In genomic region chr2:159584796-159585195, GRCh38 we compare ENCODE assay signal across 23 cellular contexts. TPM values are rescaled to one million over a fixed set of nuclear protein-coding genes. Genes with fewer than 3 reads are reported as not detected.
DNase-seq lines count a peak whose midpoint lies in the region; ATAC-seq, FAIRE-seq and TF ChIP-seq lines count a peak whose summit lies in the region.
"Had no signal": no experiment of that assay in that cellular context is flagged by ENCODE, and none has a peak within 500 bp of the region (broad histone marks: within the 10 kb centered on the region; RNA-seq: fewer than 3 reads in every experiment).

No MANE protein-coding gene starts in this region.

- H3K36me3 ChIP-seq in H1 (ENCODE audit: control insufficient read depth in 2 of 4, insufficient read depth in 4 of 4, low read length in 3 of 4) = peaks cover 0 to 9% (median 3%) of the 10 kb centered on the region in 4 experiments; a peak in 3 of 8 replicates
- H3K36me3 ChIP-seq: BE2C had no signal

- 90% methylated on average over 2 of the region's 2 CpGs; no CpG with 5 or more reads in 1 of the 2 experiments for WGBS in H1 (ENCODE audit: extremely low coverage in 1 of 2, insufficient coverage in 1 of 2, insufficient read length in 1 of 2, insufficient replicate concordance in 2 of 2, low coverage in 1 of 2, low lambda C conversion rate in 2 of 2, missing lambda C conversion rate in 1 of 2), 2 experiments

- H3K4me2 ChIP-seq in H1 (ENCODE audit: insufficient read depth in 1 of 2, low read depth in 2 of 2, low read length in 2 of 2) = no peak overlapping the region

- H2AK5ac ChIP-seq in H1 (ENCODE audit: low read depth, low read length) = no peak overlapping the region

- no peak overlapping the region for H2BK20ac ChIP-seq in H1 (ENCODE audit: low read length)

- peaks cover 0 to 3% of the 10 kb centered on the region in 2 experiments for H4K20me1 ChIP-seq in H1 (replicated peaks in 1 of 2; ENCODE audit: control insufficient read depth in 1 of 2, insufficient read depth in 2 of 2, low read length in 2 of 2)

- ATAC-seq in GM19351 (IDR thresholded peaks at IDR 0.05; ENCODE audit: unreplicated experiment) (no peak), HG03439 (IDR thresholded peaks at IDR 0.05; ENCODE audit: unreplicated experiment) (no peak)
- ATAC-seq: SK-N-SH treated with all-trans-retinoic acid at 6 μM for 48 hours had no signal

- H3K18ac ChIP-seq in H1 (ENCODE audit: extremely low read depth, low read length) = no peak overlapping the region

- H2AFZ ChIP-seq in H1 (ENCODE audit: low read length) = no peak overlapping the region

- peak; percentile 28 for FAIRE-seq in H1 (lab: Jason Lieb, UNC)
- FAIRE-seq: GM12892 had no signal

- H3K79me2 ChIP-seq in H1 (ENCODE audit: control insufficient read depth in 1 of 2, insufficient read depth in 2 of 2, low read length in 2 of 2) = peaks cover 0 to 57% of the 10 kb centered on the region in 2 experiments; a peak in 2 of 4 replicates

- H3K23ac ChIP-seq in H1 (ENCODE audit: insufficient read length) = no peak overlapping the region

- no peaks in the 10 kb centered on the region for H3K79me1 ChIP-seq in H1 (ENCODE audit: low read depth, low read length)

- H3K27me3 ChIP-seq in H1 (replicated peaks in 1 of 4; ENCODE audit: control insufficient read depth in 3 of 4, extremely low read depth in 1 of 4, insufficient read depth in 3 of 4, low read length in 3 of 4) = no peaks in the 10 kb centered on the region
- H3K27me3 ChIP-seq: BE2C, Peyer's patch had no signal

- H4K8ac ChIP-seq in H1 (ENCODE audit: extremely low read depth, insufficient read depth, low read length) = no peak overlapping the region

- TF ChIP-seq CTCF in H1 (IDR thresholded peaks at IDR 0.05; ENCODE audit: control extremely low read depth in 1 of 3, insufficient read depth in 1 of 3, low read depth in 1 of 3, low read length in 3 of 3) = no peak
- no peak for TF ChIP-seq CTCF in foreskin fibroblast (IDR thresholded peaks at IDR 0.05; ENCODE audit: low read depth, low read length)

- no peak for TF ChIP-seq RAD21 in H1 (IDR thresholded peaks at IDR 0.05 in 1 of 2, conservative IDR thresholded peaks at IDR 0.05 in 1 of 2; ENCODE audit: low read depth in 2 of 2, low read length in 2 of 2)

- no peaks in the 10 kb centered on the region for H3K9me3 ChIP-seq in H1 (ENCODE audit: insufficient read depth in 2 of 2, low read depth in 1 of 2, low read length in 1 of 2)
- H3K9me3 ChIP-seq: BE2C, Peyer's patch had no signal

- no peak for TF ChIP-seq EP300 in H1 (IDR thresholded peaks at IDR 0.05; ENCODE audit: borderline replicate concordance in 1 of 2, low read depth in 2 of 2, low read length in 2 of 2)

- no peak for TF ChIP-seq POLR2A in H1 (IDR thresholded peaks at IDR 0.05; ENCODE audit: control extremely low read depth in 1 of 2, low read depth in 2 of 2, low read length in 2 of 2)

- POLR2A ChIA-PET in H1 (lab: Charles Lee; ENCODE audit: partially characterized antibody) = interaction anchor here (0.9 to 1.0 kb wide), 2 partner anchors 8 to 10 kb away, joined by 3 to 4 read pairs; no protein-coding TSS in a partner anchor

- H3K23me2 ChIP-seq in H1 (ENCODE audit: low read depth, low read length) = no peaks in the 10 kb centered on the region

- H3K56ac ChIP-seq in H1 (replicated peaks; ENCODE audit: insufficient read length, low read depth, low read length) = no peak overlapping the region

- H3K14ac ChIP-seq in H1 (ENCODE audit: insufficient read length) = no peak overlapping the region

- no peak overlapping the region for H3K9ac ChIP-seq in H1 (replicated peaks in 1 of 4; ENCODE audit: extremely low read depth in 1 of 4, low read depth in 3 of 4, low read length in 3 of 4)

- no peak overlapping the region for H3K4me3 ChIP-seq in H1 (ENCODE audit: extremely low read depth in 1 of 4, insufficient read depth in 2 of 4, low read depth in 3 of 4, low read length in 4 of 4)
- no peak overlapping the region for H3K4me3 ChIP-seq in foreskin fibroblast (ENCODE audit: low read depth in 1 of 2, low read length in 2 of 2)
- H3K4me3 ChIP-seq: Peyer's patch had no signal

- no peak overlapping the region for H2BK5ac ChIP-seq in H1 (ENCODE audit: low read depth, low read length)

- CTCF ChIA-PET in H1 (lab: Charles Lee; ENCODE audit: partially characterized antibody) = no interaction called here

- H2BK120ac ChIP-seq in H1 (replicated peaks; ENCODE audit: low read depth, low read length) = no peak overlapping the region

- no peak overlapping the region for H4K5ac ChIP-seq in H1 (ENCODE audit: insufficient read length, low read depth, low read length)

- H2BK12ac ChIP-seq in H1 (ENCODE audit: low read depth, low read length) = no peak overlapping the region

- H3K4me1 ChIP-seq in H1 (replicated peaks in 1 of 4; ENCODE audit: control insufficient read depth in 3 of 4, insufficient read depth in 4 of 4, low read length in 3 of 4) = peaks cover 0 to 2% (median 0%) of the 10 kb centered on the region in 4 experiments; a peak in 1 of 7 replicates
- H3K4me1 ChIP-seq: BE2C had no signal

- DNase-seq in NK-92 (lab: John Stamatoyannopoulos, UW; ENCODE audit: unreplicated experiment) (peak; percentile 1), NCI-H82 treated with DMSO at 0.1 percent for 48 hours (lab: John Stamatoyannopoulos, UW; ENCODE audit: unreplicated experiment) (peak; percentile 39), H1 (ENCODE audit: low read depth in 1 of 2, low spot score in 2 of 2) (no peak), foreskin fibroblast (no peak)
- DNase-seq in NK-92 treated with Interleukin-12 subunit alpha and Interleukin-12 subunit beta, amount 100 ng/mL, for 24 hours (lab: John Stamatoyannopoulos, UW) = no peak
- DNase-seq: ACHN; BE2C; CD8-positive, alpha-beta memory T cell; DMS79 treated with DMSO at 0.1 percent for 48 hours; H7; IMR-90; NCI-H1105; NCI-H1436 treated with DMSO at 0.1 percent for 48 hours; NCI-H187 treated with DMSO at 0.1 percent for 48 hours; NCI-H2171 treated with DMSO at 0.1 percent for 48 hours; NCI-H526; OCI-M1; Peyer's patch had no signal

- H3K27ac ChIP-seq in H1 (ENCODE audit: low read depth, low read length) = no peak overlapping the region
- H3K27ac ChIP-seq: 22Rv1, Peyer's patch had no signal

- no peak overlapping the region for H4K91ac ChIP-seq in H1 (replicated peaks; ENCODE audit: insufficient read length, low read length)

- no peak overlapping the region for H3K4ac ChIP-seq in H1 (replicated peaks; ENCODE audit: insufficient read length, low read depth, low read length)

- H2BK15ac ChIP-seq in H1 (ENCODE audit: low read length) = no peak overlapping the region

TF ChIP-seq in H1, 55 proteins besides CTCF, POLR2A, EP300 and RAD21 (continues in another document):
- TF ChIP-seq CTBP2 (IDR thresholded peaks at IDR 0.05; ENCODE audit: borderline replicate concordance, insufficient read depth, insufficient read length, low read length) = no peak
- TF ChIP-seq ZNF274 (IDR thresholded peaks at IDR 0.05; ENCODE audit: borderline replicate concordance, extremely low read depth, low read length) = no peak
- TF ChIP-seq TAF7 (optimal IDR thresholded peaks at IDR 0.05; ENCODE audit: borderline replicate concordance, low read depth, low read length) = no peak
- no peak for TF ChIP-seq SIX5 (IDR thresholded peaks at IDR 0.05; ENCODE audit: low read depth, low read length)
- TF ChIP-seq TEAD4 (IDR thresholded peaks at IDR 0.05; ENCODE audit: low read depth, low read length) = no peak
- no peak for TF ChIP-seq NRF1 (IDR thresholded peaks at IDR 0.05; ENCODE audit: low read depth, low read length)
- TF ChIP-seq RNF2 (IDR thresholded peaks at IDR 0.05; ENCODE audit: borderline replicate concordance, low read depth, low read length, missing control alignments, poor library complexity, severe bottlenecking) = no peak
- TF ChIP-seq SP4 (IDR thresholded peaks at IDR 0.05; ENCODE audit: low read length) = no peak
- TF ChIP-seq, protein P1, sequence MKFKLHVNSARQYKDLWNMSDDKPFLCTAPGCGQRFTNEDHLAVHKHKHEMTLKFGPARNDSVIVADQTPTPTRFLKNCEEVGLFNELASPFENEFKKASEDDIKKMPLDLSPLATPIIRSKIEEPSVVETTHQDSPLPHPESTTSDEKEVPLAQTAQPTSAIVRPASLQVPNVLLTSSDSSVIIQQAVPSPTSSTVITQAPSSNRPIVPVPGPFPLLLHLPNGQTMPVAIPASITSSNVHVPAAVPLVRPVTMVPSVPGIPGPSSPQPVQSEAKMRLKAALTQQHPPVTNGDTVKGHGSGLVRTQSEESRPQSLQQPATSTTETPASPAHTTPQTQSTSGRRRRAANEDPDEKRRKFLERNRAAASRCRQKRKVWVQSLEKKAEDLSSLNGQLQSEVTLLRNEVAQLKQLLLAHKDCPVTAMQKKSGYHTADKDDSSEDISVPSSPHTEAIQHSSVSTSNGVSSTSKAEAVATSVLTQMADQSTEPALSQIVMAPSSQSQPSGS (IDR thresholded peaks at IDR 0.05; ENCODE audit: low read length) = no peak
- TF ChIP-seq USF2 (IDR thresholded peaks at IDR 0.05; ENCODE audit: low read length) = no peak
- no peak for TF ChIP-seq SIN3A (conservative IDR thresholded peaks at IDR 0.05 in 1 of 2, IDR thresholded peaks at IDR 0.05 in 1 of 2; ENCODE audit: low read depth in 1 of 2, low read length in 2 of 2)
- TF ChIP-seq E2F6 (IDR thresholded peaks at IDR 0.05) = no peak
- no peak for TF ChIP-seq SRF (IDR thresholded peaks at IDR 0.05; ENCODE audit: low read depth, low read length)

RNA-seq across cellular contexts. Expression of gene BAZ2B, which starts 31.6 kb away (rescaled TPM):
- total RNA-seq in H1 (2021; fragmentation: NEBNext Ultra II Directional; extraction: Animal tissue kit (Norgen Biotek cat#: 25700)) = 46.3 and 48.8 TPM in 2 replicates
- 13.2 and 15.2 TPM in 2 replicates for polyA plus RNA-seq in H1 (2011; rRNA removed)
- polyA plus RNA-seq in H1 (2011; cell fraction: cytosol; rRNA removed) = 12.1 TPM
- polyA plus RNA-seq in H1 (2011; cell fraction: nucleus; rRNA removed) = 53.2 TPM
- 13.6 to 34.4 TPM (median 18.7 TPM) in 4 replicates for polyA plus RNA-seq in H1 (2012, experiment 1 of 2)
- polyA plus RNA-seq in H1 (2012, experiment 2 of 2) = 1.0 TPM
- 15.6 TPM for polyA plus RNA-seq in H1 (2013, experiment 1 of 2)
- polyA plus RNA-seq in H1 (2013, experiment 2 of 2) = 14.0 TPM
- 181 and 183 TPM in 2 replicates for polyA minus RNA-seq in H1 (2011; rRNA and poly(A)+ RNA removed)
- polyA minus RNA-seq in H1 (2011; cell fraction: cytosol; rRNA and poly(A)+ RNA removed) = 36.9 TPM
- polyA minus RNA-seq in H1 (2011; cell fraction: nucleus; rRNA and poly(A)+ RNA removed) = 307 TPM

Comparison
In these comparisons a context has a peak if more than half of its experiments do, and no peak if none do; other contexts are left out.
1. DNase-seq: peak in NK-92 (single experiment) and NCI-H82 treated with DMSO at 0.1 percent for 48 hours (single experiment); none in NK-92 treated with Interleukin-12 subunit alpha and Interleukin-12 subunit beta, amount 100 ng/mL, for 24 hours (single experiment), H1 (0 of 2) and foreskin fibroblast (0 of 2).